Comparison of ENCODE assay signal across 38 cellular contexts in genomic region chr11:55497068-55497467, GRCh38. TPM values are rescaled to one million over a fixed set of nuclear protein-coding genes. Genes with fewer than 3 reads are reported as not detected.
"Had no signal": no experiment of that assay in that cellular context is flagged by ENCODE, and none has a peak within 500 bp of the region (broad histone marks: within the 10 kb centered on the region; RNA-seq: fewer than 3 reads in every experiment).

No MANE protein-coding gene starts in this region.

- H3K27me3 ChIP-seq: MG63 had no signal

- H3K9me3 ChIP-seq: MG63 had no signal

- DNase-seq: Karpas-422, Kasumi-1, MG63, MM.1S, MV-4-11, NCI-H1048, NCI-H1092, NCI-H1092 treated with DMSO at 0.1 percent for 48 hours, NCI-H1105, NCI-H1105 treated with DMSO at 0.1 percent for 48 hours, NCI-H1417, NCI-H1417 treated with DMSO at 0.1 percent for 48 hours, NCI-H1436, NCI-H1436 treated with DMSO at 0.1 percent for 48 hours, NCI-H146, NCI-H1694, NCI-H1694 treated with DMSO at 0.1 percent for 48 hours, NCI-H187, NCI-H187 treated with DMSO at 0.1 percent for 48 hours, NCI-H1930, NCI-H2029, NCI-H2029 treated with DMSO at 0.1 percent for 48 hours, NCI-H2081, NCI-H2081 treated with DMSO at 0.1 percent for 48 hours, NCI-H2107, NCI-H2171, NCI-H2171 treated with DMSO at 0.1 percent for 48 hours, NCI-H2227 treated with DMSO at 0.1 percent for 48 hours, NCI-H226, NCI-H345, NCI-H446, NCI-H446 treated with DMSO at 0.1 percent for 48 hours, NCI-H510A, NCI-H510A treated with DMSO at 0.1 percent for 48 hours had no signal

- H3K4me3 ChIP-seq: MG63 had no signal

- H3K36me3 ChIP-seq: MG63 had no signal

RNA-seq across cellular contexts. Expression of gene OR4C15, which starts 57.2 kb away (rescaled TPM):
- total RNA-seq: LHCN-M2, M059J, MCF 10A, NCI-H460 had no signal
